Comparison of ENCODE assay signal across 25 cellular contexts in genomic region chr5:172571892-172572291, GRCh38.
"Had no signal": no experiment of that assay in that cellular context is flagged by ENCODE, and none has a peak within 500 bp of the region (broad histone marks: within the 10 kb centered on the region; RNA-seq: fewer than 3 reads in every experiment).

No MANE protein-coding gene starts in this region.

- FAIRE-seq: endothelial cell of umbilical vein, islet of Langerhans had no signal

- DNase-seq: dermis blood vessel endothelial cell; effector memory CD4-positive, alpha-beta T cell; foreskin keratinocyte; left cardiac atrium; left lung; mesenchymal stem cell; mucosa of descending colon; naive B cell; sigmoid colon; stimulated activated CD4-positive, alpha-beta T cell treated with anti-CD3 and anti-CD28 coated beads, Interleukin-2, amount 100 ng/mL, for 24 hours; stimulated activated CD4-positive, alpha-beta T cell treated with anti-CD3 and anti-CD28 coated beads, Interleukin-4, amount 100 ng/mL, for 24 hours; stimulated activated naive CD4-positive, alpha-beta T cell treated with Interleukin-2 at 50 U/mL for 16 hours; stomach; thyroid gland; trophoblast cell had no signal

- H3K27ac ChIP-seq: esophagus muscularis mucosa, foreskin keratinocyte, hepatocyte, left lung, parathyroid adenoma, right atrium auricular region, stomach, thyroid gland, vagina had no signal

- H3K4me3 ChIP-seq: esophagus muscularis mucosa, gastroesophageal sphincter, heart left ventricle, hepatocyte, left lung, mucosa of descending colon, right atrium auricular region, sigmoid colon, stomach, thyroid gland, vagina had no signal

- ATAC-seq: gastroesophageal sphincter; heart left ventricle; left cardiac atrium; left lung; mucosa of descending colon; natural killer cell treated with Interleukin-12 subunit alpha and Interleukin-12 subunit beta and Interleukin-15 and Interleukin-18, amount 100 ng/mL, for 72 hours had no signal

- H3K9me3 ChIP-seq: esophagus muscularis mucosa, gastroesophageal sphincter, heart left ventricle, left lung, mucosa of descending colon, right atrium auricular region, sigmoid colon, stomach, thyroid gland, vagina had no signal

- H3K27me3 ChIP-seq: esophagus muscularis mucosa, gastroesophageal sphincter, heart left ventricle, hepatocyte, left lung, right atrium auricular region, sigmoid colon, stomach, thyroid gland, vagina had no signal

- H3K36me3 ChIP-seq: esophagus muscularis mucosa, gastroesophageal sphincter, heart left ventricle, left lung, right atrium auricular region, sigmoid colon, stomach, thyroid gland, vagina had no signal

- H3K4me1 ChIP-seq: foreskin keratinocyte, left lung, thyroid gland had no signal
